In the genomic region with DNA sequence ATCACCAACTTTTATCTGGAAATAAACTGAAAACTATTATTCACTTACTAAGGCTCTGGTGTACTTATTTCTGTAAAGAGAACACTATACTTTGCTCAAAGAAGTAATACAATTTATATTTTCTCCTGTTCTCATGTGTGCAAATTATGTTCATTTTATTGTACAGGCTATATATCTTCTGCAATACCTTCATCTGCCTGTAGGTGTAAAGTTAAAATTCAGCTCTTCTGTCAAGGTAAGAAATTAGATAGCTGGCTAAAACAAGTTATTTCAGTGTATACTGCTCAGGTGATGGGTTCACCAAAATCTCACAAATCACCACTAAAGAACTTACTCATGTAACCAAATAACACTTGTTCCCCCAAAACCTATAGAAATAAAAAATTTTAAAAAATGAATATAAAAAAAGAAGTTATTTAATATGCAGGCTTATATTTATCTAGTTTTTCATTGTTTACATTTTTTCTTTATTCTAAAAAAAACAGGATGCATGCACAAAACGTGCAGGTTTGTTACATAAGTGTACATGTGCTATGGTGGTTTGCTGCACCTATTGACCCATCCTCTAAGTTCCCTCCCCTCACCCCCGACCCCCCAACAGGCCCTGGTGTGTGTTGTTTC, we compare ENCODE assay signal across 8 cellular contexts.
A peak's percentile ranks its signal among the peaks of the same experiment; 100 is the strongest.
DNase-seq lines count a peak whose midpoint lies in the region; ATAC-seq and TF ChIP-seq lines count a peak whose summit lies in the region.

No MANE protein-coding gene starts in this region.

- no peaks in the 10 kb centered on the region for H3K27me3 ChIP-seq in heart left ventricle
- no peaks in the 10 kb centered on the region for H3K27me3 ChIP-seq in upper lobe of right lung

- TF ChIP-seq POLR2A in heart left ventricle (IDR thresholded peaks at IDR 0.05): no peak

- no peak overlapping the region for H3K27ac ChIP-seq in heart left ventricle
- no peak overlapping the region for H3K27ac ChIP-seq in upper lobe of right lung

- DNase-seq in heart left ventricle (no peak), left ventricle myocardium superior (no peak), astrocyte of the spinal cord (ENCODE audit: low read depth, low spot score) (peak; percentile 1), upper lobe of right lung (no peak), COLO829 (ENCODE audit: low spot score) (no peak), pons (ENCODE audit: low spot score) (no peak)
- no peak for DNase-seq in stimulated activated naive CD8-positive, alpha-beta T cell treated with anti-CD3 and anti-CD28 coated beads, Interleukin-15, Interleukin-2, amounts not matched to agents 100 U/mL and 50 U/mL, for 24 hours

- H3K36me3 ChIP-seq in heart left ventricle (no peaks in the 10 kb centered on the region), upper lobe of right lung (no peaks in the 10 kb centered on the region)

- ATAC-seq in heart left ventricle (no peak), left ventricle myocardium superior (no peak), HG03469 (IDR thresholded peaks at IDR 0.05; ENCODE audit: unreplicated experiment) (peak; percentile 46), upper lobe of right lung (no peak)
- ATAC-seq in stimulated activated naive CD8-positive, alpha-beta T cell treated with anti-CD3 and anti-CD28 coated beads, Interleukin-15, Interleukin-2, amounts not matched to agents 100 U/mL and 50 U/mL, for 24 hours: no peak

- 38 to 57% (median 50%) methylated on average over 2 of the region's 2 CpGs for WGBS in heart left ventricle, 4 donors

- peak in 7 of 12 donors; percentile 13 to 67 (median 24) for TF ChIP-seq CTCF in heart left ventricle (IDR thresholded peaks at IDR 0.05)
- TF ChIP-seq CTCF in astrocyte of the spinal cord (IDR thresholded peaks at IDR 0.05; ENCODE audit: low read depth, low read length): peak; percentile 37
- peak; percentile 36 for TF ChIP-seq CTCF in upper lobe of right lung (IDR thresholded peaks at IDR 0.05)

- H3K4me3 ChIP-seq in heart left ventricle (no peak overlapping the region), astrocyte of the spinal cord (ENCODE audit: low read depth, low read length) (no peak overlapping the region), upper lobe of right lung (no peak overlapping the region)

- intact Hi-C loops in heart left ventricle (cut with DNase I): no loop called here
- intact Hi-C loops in left ventricle myocardium superior (cut with micrococcal nuclease): no loop called here
- intact Hi-C loops in upper lobe of right lung (cut with DNase I): no loop called here

- H3K4me1 ChIP-seq in heart left ventricle (no peaks in the 10 kb centered on the region), upper lobe of right lung (no peaks in the 10 kb centered on the region)

- in situ Hi-C loops in astrocyte of the spinal cord (cut with HindIII; ENCODE audit: low sequenced_read_pairs): no loop called here

- H3K9me3 ChIP-seq in heart left ventricle (no peaks in the 10 kb centered on the region), upper lobe of right lung (no peaks in the 10 kb centered on the region)
